In the genomic region with DNA sequence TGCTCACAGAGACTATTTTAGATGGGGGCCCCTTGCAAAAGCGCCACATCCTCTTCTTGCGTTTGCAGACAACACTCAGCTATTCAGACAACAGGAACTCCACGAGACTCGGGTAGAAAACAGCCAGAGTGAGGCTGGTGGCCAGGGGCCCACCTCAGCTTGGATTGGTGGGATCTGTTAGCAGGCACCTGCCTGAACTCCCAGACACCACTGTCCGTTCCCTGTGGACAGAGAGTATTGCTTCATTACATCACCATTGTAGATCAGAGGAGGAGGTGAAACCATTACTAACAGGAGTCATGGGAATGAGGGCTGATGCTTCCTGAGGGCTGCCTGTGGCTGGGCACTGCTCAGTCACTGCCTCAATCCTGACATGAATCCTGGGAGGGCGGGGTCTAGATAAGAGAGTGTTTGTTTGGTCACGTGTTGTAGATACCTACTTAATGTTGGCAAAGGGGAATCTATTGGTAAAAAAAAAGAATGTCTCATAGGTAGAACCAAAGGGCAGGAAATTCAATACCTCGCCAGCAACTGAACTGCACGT, we compare ENCODE assay signal across 11 cellular contexts. TPM values are rescaled to one million over a fixed set of nuclear protein-coding genes. Genes with fewer than 3 reads are reported as not detected.
DNase-seq lines count a peak whose midpoint lies in the region; ATAC-seq and TF ChIP-seq lines count a peak whose summit lies in the region.
"Had no signal": no experiment of that assay in that cellular context is flagged by ENCODE, and none has a peak within 500 bp of the region (broad histone marks: within the 10 kb centered on the region; RNA-seq: fewer than 3 reads in every experiment).

No MANE protein-coding gene starts in this region.

- no peak overlapping the region for H3K27ac ChIP-seq in left lung
- H3K27ac ChIP-seq: esophagus muscularis mucosa had no signal

- ATAC-seq in left lung (no peak), HG03571 (IDR thresholded peaks at IDR 0.05; ENCODE audit: unreplicated experiment) (no peak)

- no peaks in the 10 kb centered on the region for H3K36me3 ChIP-seq in left lung
- H3K36me3 ChIP-seq: esophagus muscularis mucosa had no signal

- no peak for TF ChIP-seq CTCF in left lung (IDR thresholded peaks at IDR 0.05)

- intact Hi-C loops in left lung (cut with DNase I): loop anchor here (10.0 kb wide), 2 partner anchors 149 to 249 kb away; no protein-coding TSS in a partner anchor

- DNase-seq in stimulated activated naive CD4-positive, alpha-beta T cell (lab: John Stamatoyannopoulos, UW): peak in 4 of 6 experiments; percentile 6 to 54 (median 36)
- DNase-seq in stimulated activated naive CD4-positive, alpha-beta T cell treated with Interleukin-2 at 50 U/mL for 16 hours (lab: John Stamatoyannopoulos, UW): no peak
- DNase-seq in UCSD-AML1 (lab: John Stamatoyannopoulos, UW; ENCODE audit: unreplicated experiment): peak; percentile 27
- peak; percentile 47 for DNase-seq in globus pallidus (ENCODE audit: low spot score)
- DNase-seq in NCI-H69 (lab: John Stamatoyannopoulos, UW): no peak
- no peak for DNase-seq in left lung
- no peak for DNase-seq in NK-92 (lab: John Stamatoyannopoulos, UW; ENCODE audit: unreplicated experiment)
- DNase-seq: mesenchymal stem cell, NCI-H2081 had no signal

- peaks cover 0 to 15% of the 10 kb centered on the region in 2 donors for H3K4me1 ChIP-seq in left lung

- no peak overlapping the region for H3K4me3 ChIP-seq in left lung
- H3K4me3 ChIP-seq: esophagus muscularis mucosa had no signal

- H3K9me3 ChIP-seq in left lung: no peaks in the 10 kb centered on the region
- H3K9me3 ChIP-seq: esophagus muscularis mucosa had no signal

- no peaks in the 10 kb centered on the region for H3K27me3 ChIP-seq in left lung
- H3K27me3 ChIP-seq: esophagus muscularis mucosa had no signal

RNA-seq across cellular contexts. Expression of a gene that starts 4.4 kb away (rescaled TPM):
- total RNA-seq in left lung: 100 to 1,000 TPM in 1 of 2 donors, 10 to 100 TPM in 1; 73.7 to 112 TPM

Comparison
In these comparisons a context has a peak if more than half of its experiments do, and no peak if none do; other contexts are left out.
1. DNase-seq: peak in stimulated activated naive CD4-positive, alpha-beta T cell (4 of 6), UCSD-AML1 (single experiment) and globus pallidus (single experiment); none in stimulated activated naive CD4-positive, alpha-beta T cell treated with Interleukin-2 at 50 U/mL for 16 hours (single experiment), NCI-H69 (single experiment), left lung (0 of 2) and NK-92 (single experiment).